In the genomic region with DNA sequence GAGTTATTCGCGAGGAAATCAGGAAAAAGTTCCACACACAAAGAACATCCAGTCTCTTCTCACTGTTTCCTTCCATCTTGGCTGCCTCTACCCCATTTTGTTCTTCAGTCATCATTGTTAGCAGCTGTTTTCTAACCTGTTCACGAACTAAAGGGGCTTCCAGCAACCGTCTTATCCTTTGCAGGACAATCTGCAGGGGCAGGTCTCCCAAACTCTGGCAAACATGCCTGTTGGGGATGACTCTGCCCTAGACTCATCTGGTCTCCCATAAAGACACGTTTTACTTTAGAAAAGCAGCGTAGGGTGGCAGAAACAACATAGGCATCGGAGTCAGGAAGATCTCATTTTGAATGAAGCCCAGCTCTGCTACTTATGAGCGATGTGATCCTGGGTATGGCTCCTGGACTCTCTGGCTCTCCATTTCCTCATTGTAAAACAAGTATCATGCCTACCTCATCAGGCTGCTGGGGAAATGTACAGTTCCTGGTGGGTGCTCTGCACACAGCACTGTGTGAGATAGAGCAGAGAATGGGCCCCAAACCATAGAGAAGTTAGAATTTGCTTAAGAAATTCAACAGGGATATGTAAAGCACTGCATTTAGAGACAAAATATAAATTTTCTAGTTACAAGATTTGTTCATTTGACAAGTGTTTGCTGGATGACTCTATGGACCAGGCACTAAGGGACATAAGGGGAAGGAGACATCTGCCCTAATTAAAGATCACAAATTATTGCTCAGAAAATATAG, we compare ENCODE assay signal across 19 cellular contexts. TPM values are rescaled to one million over a fixed set of nuclear protein-coding genes. Genes with fewer than 3 reads are reported as not detected.
DNase-seq lines count a peak whose midpoint lies in the region; ATAC-seq, FAIRE-seq and TF ChIP-seq lines count a peak whose summit lies in the region.
"Had no signal": no experiment of that assay in that cellular context is flagged by ENCODE, and none has a peak within 500 bp of the region (broad histone marks: within the 10 kb centered on the region; RNA-seq: fewer than 3 reads in every experiment).

No MANE protein-coding gene starts in this region.

- peak overlapping the region; percentile 45 for H3K4me3 ChIP-seq in GM23338
- peak overlapping the region; percentile 44; the same call in 1 of the 2 replicates for H3K4me3 ChIP-seq in HUES6 (ENCODE audit: low read depth, low read length)
- no peak overlapping the region for H3K4me3 ChIP-seq in GM12878
- no peak overlapping the region for H3K4me3 ChIP-seq in trophoblast cell (ENCODE audit: low read depth, low read length)
- H3K4me3 ChIP-seq: A549, HAP-1, K562 had no signal

- no peak for ATAC-seq in GM23338
- ATAC-seq in GM12878, result no peak
- ATAC-seq: A549; CD8-positive, alpha-beta T cell; K562 had no signal

- no peak for FAIRE-seq in GM12878 (lab: Jason Lieb, UNC)
- FAIRE-seq: A549, D721Med, G401.6, K562 had no signal

- RAD21 ChIA-PET in GM12878 (lab: Charles Lee; ENCODE audit: unreplicated experiment), result interaction anchor here (1.2 to 4.8 kb wide), 3 partner anchors 10 to 55 kb away, joined by 4 to 50 read pairs (median 9); no protein-coding TSS in a partner anchor

- peak; percentile 8 for DNase-seq in GM23338 (ENCODE audit: low spot score)
- DNase-seq in GM12878 (ENCODE audit: low read depth, low spot score), result no peak
- no peak for DNase-seq in glutamatergic neuron
- no peak for DNase-seq in trophoblast cell
- no peak for DNase-seq in NCI-H748 treated with DMSO at 0.1 percent for 48 hours (lab: John Stamatoyannopoulos, UW)
- no peak for DNase-seq in epidermal melanocyte (ENCODE audit: insufficient read length, low spot score)
- DNase-seq: BE2C; CD8-positive, alpha-beta T cell; COR-L47; DMS153; DMS79 treated with DMSO at 0.1 percent for 48 hours; EL had no signal

- H4K8ac ChIP-seq in trophoblast cell (ENCODE audit: low read depth, low read length), result no peak overlapping the region

- no peak overlapping the region for H3K18ac ChIP-seq in trophoblast cell (ENCODE audit: low read length)

- no peak overlapping the region for H2AK5ac ChIP-seq in trophoblast cell (ENCODE audit: low read length)

- no peaks in the 10 kb centered on the region for H3K9me2 ChIP-seq in GM23338 (ENCODE audit: insufficient read depth)

- peaks cover 45% of the 10 kb centered on the region for H3K4me1 ChIP-seq in GM23338 (ENCODE audit: insufficient read depth)
- H3K4me1 ChIP-seq in HUES6 (ENCODE audit: control insufficient read depth, insufficient read depth, low read length), result peaks cover 39% of the 10 kb centered on the region
- H3K4me1 ChIP-seq in GM12878 (ENCODE audit: control insufficient read depth, insufficient read depth, low read length), result no peaks in the 10 kb centered on the region; the same call in 1 of the 2 replicates
- H3K4me1 ChIP-seq in trophoblast cell (ENCODE audit: control insufficient read depth in 1 of 2, insufficient read depth in 2 of 2, low read length in 2 of 2), result peaks cover 15 to 20% of the 10 kb centered on the region in 2 experiments
- H3K4me1 ChIP-seq: A549, BE2C had no signal

- in situ Hi-C loops in GM12878 (cut with MboI), result loop anchor here (5.0 kb wide), 1 partner anchor 59 kb away; no protein-coding TSS in a partner anchor

- H2BK12ac ChIP-seq in trophoblast cell (ENCODE audit: low read length), result no peak overlapping the region

- H3K4me1 Mint-ChIP-seq in GM23338, result peaks cover 39% of the 10 kb centered on the region
- H3K4me1 Mint-ChIP-seq in glutamatergic neuron (ENCODE audit: low read depth, unreplicated experiment), result peaks cover 26% of the 10 kb centered on the region

- H2BK5ac ChIP-seq in trophoblast cell (ENCODE audit: low read depth, low read length, poor library complexity), result no peak overlapping the region

- H3K36me3 Mint-ChIP-seq in GM23338 (ENCODE audit: low read depth), result no peaks in the 10 kb centered on the region; the same call in 2 of the 3 replicates
- peaks cover 6% of the 10 kb centered on the region for H3K36me3 Mint-ChIP-seq in glutamatergic neuron (ENCODE audit: unreplicated experiment)
- H3K36me3 Mint-ChIP-seq: CD8-positive, alpha-beta T cell had no signal

- H4K12ac ChIP-seq in trophoblast cell (ENCODE audit: low read depth, low read length), result no peak overlapping the region

- no TSS peak for BruUV-seq in GM12878 (replicated peaks; lab: Mats Ljungman, UMichigan)

- H2AFZ ChIP-seq in GM23338 (no peak overlapping the region), GM12878 (ENCODE audit: control insufficient read depth, low read depth, low read length) (no peak overlapping the region), trophoblast cell (ENCODE audit: insufficient read depth, low read length, poor library complexity) (no peak overlapping the region)

- H3K27ac ChIP-seq in GM23338 (ENCODE audit: low read depth) (no peak overlapping the region), HUES6 (ENCODE audit: low read depth, low read length) (no peak overlapping the region), GM12878 (ENCODE audit: control insufficient read depth, insufficient read depth) (no peak overlapping the region), trophoblast cell (ENCODE audit: low read depth, low read length) (no peak overlapping the region)
- H3K27ac ChIP-seq: A549, C4-2B had no signal

- H3K79me1 ChIP-seq in trophoblast cell (ENCODE audit: low read length), result no peaks in the 10 kb centered on the region

- POLR2A ChIA-PET in GM12878 (lab: Charles Lee), result interaction anchor here (0.6 kb wide), 1 partner anchor 154 kb away, joined by 3 read pairs; no protein-coding TSS in a partner anchor

- WGBS in GM12878 (ENCODE audit: insufficient coverage, insufficient replicate concordance, low lambda C conversion rate, missing lambda C conversion rate), result 18% methylated on average over 8 of the region's 8 CpGs
- WGBS in trophoblast cell (ENCODE audit: extremely low coverage, insufficient coverage, insufficient read length), result no CpG with 5 or more reads among the region's 8 CpGs

- TF ChIP-seq CTCF in GM23338 (conservative IDR thresholded peaks at IDR 0.05; ENCODE audit: low read depth in 2 of 2) (no peak), GM12878 (IDR thresholded peaks at IDR 0.05 in 2 of 3, conservative IDR thresholded peaks at IDR 0.05 in 1 of 3; ENCODE audit: control insufficient read depth in 2 of 3, extremely low read depth in 1 of 3, insufficient read depth in 1 of 3, low read depth in 3 of 3, low read length in 3 of 3) (no peak), glutamatergic neuron (IDR thresholded peaks at IDR 0.05; ENCODE audit: partially characterized antibody, unreplicated experiment) (no peak)

- H3K9me3 Mint-ChIP-seq in GM23338 (no peaks in the 10 kb centered on the region; the same call in 2 of the 3 replicates), glutamatergic neuron (ENCODE audit: unreplicated experiment) (peaks cover 8% of the 10 kb centered on the region)
- H3K9me3 Mint-ChIP-seq: CD8-positive, alpha-beta T cell had no signal

- H3K27me3 ChIP-seq in GM23338 (ENCODE audit: insufficient read depth), result peaks cover 90% of the 10 kb centered on the region
- H3K27me3 ChIP-seq in HUES6 (ENCODE audit: control insufficient read depth, insufficient read depth, low read length), result peaks cover 90% of the 10 kb centered on the region
- peaks cover 27 to 51% of the 10 kb centered on the region in 2 experiments for H3K27me3 ChIP-seq in GM12878 (replicated peaks in 1 of 2; ENCODE audit: control insufficient read depth in 2 of 2, insufficient read depth in 2 of 2, low read length in 1 of 2)
- H3K27me3 ChIP-seq in trophoblast cell (ENCODE audit: insufficient read depth, low read length), result peaks cover 39% of the 10 kb centered on the region

- TF ChIP-seq POLR2A in GM12878 (IDR thresholded peaks at IDR 0.05; ENCODE audit: low read depth, low read length), result no peak

- SMC1A ChIA-PET in GM12878 (lab: Charles Lee; ENCODE audit: uncharacterized antibody, unreplicated experiment), result interaction anchor here (0.8 to 5.3 kb wide), 3 partner anchors 55 to 96 kb away, joined by 3 to 63 read pairs (median 4); no protein-coding TSS in a partner anchor

- peak overlapping the region; percentile 75 for H3K4me2 ChIP-seq in GM23338
- H3K4me2 ChIP-seq in GM12878 (ENCODE audit: control insufficient read depth, insufficient read depth), result no peak overlapping the region
- H3K4me2 ChIP-seq in trophoblast cell (ENCODE audit: low read length), result no peak overlapping the region
- H3K4me2 ChIP-seq: A549 had no signal

- TF ChIP-seq RAD21 in GM12878 (IDR thresholded peaks at IDR 0.05; ENCODE audit: insufficient read depth, low read depth, low read length), result no peak

- H3K27ac Mint-ChIP-seq in GM23338 (no peak overlapping the region), glutamatergic neuron (ENCODE audit: unreplicated experiment) (no peak overlapping the region)
- H3K27ac Mint-ChIP-seq: CD8-positive, alpha-beta T cell had no signal

- H3K9me3 ChIP-seq in HUES6 (ENCODE audit: control insufficient read depth, insufficient read depth, low read depth, low read length) (no peaks in the 10 kb centered on the region), GM12878 (replicated peaks; ENCODE audit: control insufficient read depth, insufficient read depth, low read length) (no peaks in the 10 kb centered on the region), trophoblast cell (ENCODE audit: insufficient read depth, low read depth, low read length) (peaks cover 4% of the 10 kb centered on the region)
- H3K9me3 ChIP-seq: A549, BE2C, HAP-1 had no signal

- H4K91ac ChIP-seq in trophoblast cell (ENCODE audit: low read depth, low read length), result no peak overlapping the region

- H4K20me1 ChIP-seq in GM23338 (replicated peaks; ENCODE audit: insufficient read depth) (peaks cover 18% of the 10 kb centered on the region), GM12878 (ENCODE audit: control insufficient read depth, insufficient read depth) (no peaks in the 10 kb centered on the region)

- H3K27me3 Mint-ChIP-seq in GM23338 (ENCODE audit: insufficient read depth, low read depth, poor library complexity) (peaks cover 79% of the 10 kb centered on the region), glutamatergic neuron (ENCODE audit: unreplicated experiment) (peaks cover 20% of the 10 kb centered on the region)

- H3K36me3 ChIP-seq in GM23338 (ENCODE audit: insufficient read depth) (no peaks in the 10 kb centered on the region), HUES6 (ENCODE audit: control insufficient read depth, insufficient read depth, low read length) (no peaks in the 10 kb centered on the region), GM12878 (ENCODE audit: control insufficient read depth in 2 of 2, insufficient read depth in 2 of 2, low read length in 1 of 2) (no peaks in the 10 kb centered on the region), trophoblast cell (ENCODE audit: control insufficient read depth in 1 of 2, insufficient read depth in 2 of 2, low read length in 2 of 2) (no peaks in the 10 kb centered on the region)
- H3K36me3 ChIP-seq: BE2C, HAP-1 had no signal

- CTCF ChIA-PET in GM12878 (lab: Yijun Ruan, JAX), result interaction anchor here (0.5 to 11.3 kb wide), 4 partner anchors 8 to 1723 kb away, joined by 3 to 468 read pairs (median 4); no protein-coding TSS in a partner anchor

- H3K9ac ChIP-seq in HUES6 (ENCODE audit: low read length), result no peak overlapping the region
- H3K9ac ChIP-seq in GM12878 (ENCODE audit: control insufficient read depth, insufficient read depth, low read length), result no peak overlapping the region
- H3K9ac ChIP-seq in trophoblast cell (ENCODE audit: low read length), result no peak overlapping the region

- no peak overlapping the region for H3K14ac ChIP-seq in trophoblast cell (ENCODE audit: low read length)

- H2BK120ac ChIP-seq in trophoblast cell (ENCODE audit: insufficient read depth, low read length, poor library complexity), result no peak overlapping the region

- H3K4me3 Mint-ChIP-seq in GM23338 (peak overlapping the region; percentile 64), glutamatergic neuron (ENCODE audit: unreplicated experiment) (peak overlapping the region; percentile 52)
- H3K4me3 Mint-ChIP-seq: CD8-positive, alpha-beta T cell had no signal

- intact Hi-C loops in GM12878 (cut with micrococcal nuclease; ENCODE audit: unreplicated experiment), result no loop called here

- TF ChIP-seq EP300 in GM12878 (IDR thresholded peaks at IDR 0.05; ENCODE audit: borderline replicate concordance in 1 of 2, control insufficient read depth in 1 of 2, low read depth in 2 of 2, low read length in 2 of 2), result no peak

- H3K23ac ChIP-seq in trophoblast cell (ENCODE audit: low read length), result no peak overlapping the region

- no peak overlapping the region for H3K4ac ChIP-seq in trophoblast cell (ENCODE audit: low read depth, low read length)

- H3K79me2 ChIP-seq in GM23338 (replicated peaks; ENCODE audit: insufficient read depth) (no peaks in the 10 kb centered on the region), GM12878 (ENCODE audit: control insufficient read depth, insufficient read depth, low read length) (no peaks in the 10 kb centered on the region), trophoblast cell (ENCODE audit: control insufficient read depth, insufficient read depth, low read length, poor library complexity) (no peaks in the 10 kb centered on the region)

- peaks cover 41% of the 10 kb centered on the region; the same call in 1 of the 2 replicates for H3F3A ChIP-seq in GM23338 (replicated peaks; ENCODE audit: low read depth)

RNA-seq across cellular contexts. Expression of gene MEF2D, which starts 59.7 kb away (rescaled TPM):
- 9.7 and 15.5 TPM in 2 replicates for total RNA-seq in GM23338 (2014; rRNA removed; shearing (Covaris generic))
- 10.4 and 10.6 TPM in 2 replicates for polyA plus RNA-seq in GM23338 (2016; fragmentation: Nextera tagmentation; extraction: Ambion mirVana)
- 44.6 and 59.9 TPM in 2 replicates for total RNA-seq in GM12878 (2013; cell fraction: nucleolus; rRNA removed)
- total RNA-seq in GM12878 (2014; rRNA removed), result 13.8 and 17.1 TPM in 2 replicates
- 8.1 and 9.1 TPM in 2 replicates for total RNA-seq in GM12878 (2014; rRNA removed; fragmentation: Illumina TruSeq; extraction: Trizol)
- 47.3 and 53.0 TPM in 2 replicates for total RNA-seq in GM12878 (2021)
- polyA plus RNA-seq in GM12878 (2011; ENCODE audit: low read depth), result 10.6 TPM
- 4.7 and 12.0 TPM in 2 replicates for polyA plus RNA-seq in GM12878 (2011; rRNA removed)
- polyA plus RNA-seq in GM12878 (2011; cell fraction: cytosol; rRNA removed), result 16.5 and 18.1 TPM in 2 replicates
- polyA plus RNA-seq in GM12878 (2011; cell fraction: nucleus; rRNA removed), result 34.0 and 52.7 TPM in 2 replicates
- polyA plus RNA-seq in GM12878 (2012), result 27.0 and 28.1 TPM in 2 replicates
- 11.2 and 16.5 TPM in 2 replicates for polyA plus RNA-seq in GM12878 (2014; fragmentation: Illumina TruSeq; extraction: Trizol)
- 1 to 10 TPM in 1 of 2 experiments, under 1 TPM in 1; 0.61 to 1.3 TPM for polyA plus RNA-seq in GM12878 (2014; fragmentation: Nextera tagmentation; extraction: Ambion mirVana)
- 23.7 and 26.4 TPM in 2 replicates for polyA plus RNA-seq in GM12878 (2014; rRNA removed)
- polyA plus RNA-seq in GM12878 (2016; fragmentation: Nextera tagmentation; extraction: Ambion mirVana), result 10 to 100 TPM; 38.2 to 44.2 TPM
- polyA minus RNA-seq in GM12878 (2011; rRNA and poly(A)+ RNA removed), result 13.3 and 13.9 TPM in 2 replicates
- 14.3 and 15.9 TPM in 2 replicates for polyA minus RNA-seq in GM12878 (2011; cell fraction: cytosol; rRNA and poly(A)+ RNA removed)
- polyA minus RNA-seq in GM12878 (2011; cell fraction: nucleus; rRNA and poly(A)+ RNA removed), result 11.0 and 24.5 TPM in 2 replicates
- total RNA-seq in glutamatergic neuron (ENCODE audit: unreplicated experiment), result 50.0 TPM
- 10.5 and 10.7 TPM in 2 replicates for polyA plus RNA-seq in trophoblast cell (2013)

Comparison
In these comparisons a context has a peak if more than half of its experiments do, and no peak if none do; other contexts are left out.
1. H3K4me3 ChIP-seq: peak in GM23338 (single experiment) and HUES6 (single experiment); none in GM12878 (single experiment) and trophoblast cell (single experiment).